16 cellular contexts compared by ENCODE assay signal in the genomic region with DNA sequence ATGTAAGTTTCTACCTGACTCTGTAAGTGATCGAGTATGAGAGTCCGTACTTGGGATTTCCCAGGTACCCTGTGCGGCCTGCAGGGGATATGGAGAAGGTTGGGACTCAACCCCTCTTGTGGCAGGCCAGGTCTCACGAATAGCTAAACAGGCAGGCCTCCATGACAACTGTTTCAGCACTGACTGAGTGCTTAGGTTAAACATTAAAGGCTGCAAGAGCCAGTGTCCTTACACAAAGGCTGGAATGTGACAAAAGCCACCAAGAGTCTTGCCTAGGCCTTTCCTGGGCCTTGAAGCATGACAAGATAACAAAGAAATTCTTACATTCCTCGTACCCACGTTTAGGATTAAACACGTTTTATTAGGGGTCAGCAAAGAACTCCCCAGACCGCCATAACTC. TPM values are rescaled to one million over a fixed set of nuclear protein-coding genes. Genes with fewer than 3 reads are reported as not detected.
DNase-seq lines count a peak whose midpoint lies in the region; ATAC-seq and TF ChIP-seq lines count a peak whose summit lies in the region.
"Had no signal": no experiment of that assay in that cellular context is flagged by ENCODE, and none has a peak within 500 bp of the region (broad histone marks: within the 10 kb centered on the region; RNA-seq: fewer than 3 reads in every experiment).

No MANE protein-coding gene starts in this region.

- H3K4me3 ChIP-seq in GM23338 (no peak overlapping the region), Loucy (ENCODE audit: low read length, poor library complexity, severe bottlenecking) (no peak overlapping the region), kidney epithelial cell (ENCODE audit: low read depth, low read length) (no peak overlapping the region), trophoblast cell (ENCODE audit: low read depth, low read length) (no peak overlapping the region)
- H3K4me3 ChIP-seq: psoas muscle, tibial artery had no signal

- no peak overlapping the region for H3K4ac ChIP-seq in trophoblast cell (ENCODE audit: low read depth, low read length)

- peak overlapping the region; percentile 17 for H4K91ac ChIP-seq in trophoblast cell (ENCODE audit: low read depth, low read length)

- H3K79me2 ChIP-seq in GM23338 (replicated peaks; ENCODE audit: insufficient read depth) (no peaks in the 10 kb centered on the region), Loucy (ENCODE audit: insufficient read depth, low read length) (no peaks in the 10 kb centered on the region), trophoblast cell (ENCODE audit: control insufficient read depth, insufficient read depth, low read length, poor library complexity) (no peaks in the 10 kb centered on the region)

- peak; percentile 20 for ATAC-seq in GM23338
- ATAC-seq: effector memory CD8-positive, alpha-beta T cell; psoas muscle had no signal

- peak overlapping the region; percentile 13 for H4K8ac ChIP-seq in trophoblast cell (ENCODE audit: low read depth, low read length)

- H3K79me1 ChIP-seq in trophoblast cell (ENCODE audit: low read length) = no peaks in the 10 kb centered on the region

- no peaks in the 10 kb centered on the region for H3F3A ChIP-seq in GM23338 (replicated peaks; ENCODE audit: low read depth)
- H3F3A ChIP-seq in Loucy (ENCODE audit: low read depth) = no peaks in the 10 kb centered on the region

- H3K27ac ChIP-seq in GM23338 (ENCODE audit: low read depth) (peak overlapping the region; percentile 13), trophoblast cell (ENCODE audit: low read depth, low read length) (no peak overlapping the region)
- H3K27ac ChIP-seq: psoas muscle, tibial artery had no signal

- TF ChIP-seq CTCF in GM23338 (conservative IDR thresholded peaks at IDR 0.05; ENCODE audit: low read depth in 2 of 2) = no peak
- no peak for TF ChIP-seq CTCF in Loucy (conservative IDR thresholded peaks at IDR 0.05; ENCODE audit: low read length)
- peak; percentile 45 for TF ChIP-seq CTCF in kidney epithelial cell (IDR thresholded peaks at IDR 0.05; ENCODE audit: insufficient read depth, low read length, poor library complexity, severe bottlenecking)

- peaks cover 17% of the 10 kb centered on the region for H3K27me3 Mint-ChIP-seq in GM23338 (ENCODE audit: insufficient read depth, low read depth, poor library complexity)
- H3K27me3 Mint-ChIP-seq: activated naive CD4-positive, alpha-beta T cell treated with anti-CD3 and anti-CD28 coated beads, Interleukin-2, amount 50 U/mL, for 24 hours; effector memory CD8-positive, alpha-beta T cell; IgD-negative memory B cell had no signal

- H3K4me2 ChIP-seq in GM23338 (no peak overlapping the region), Loucy (ENCODE audit: low read depth, low read length, poor library complexity, severe bottlenecking) (no peak overlapping the region), trophoblast cell (ENCODE audit: low read length) (no peak overlapping the region)

- no peak overlapping the region for H4K12ac ChIP-seq in trophoblast cell (ENCODE audit: low read depth, low read length)

- DNase-seq in GM23338 (ENCODE audit: low spot score) (peak; percentile 54), kidney epithelial cell (ENCODE audit: low read depth) (peak; percentile 58), trophoblast cell (no peak), NCI-H128 (lab: John Stamatoyannopoulos, UW; ENCODE audit: unreplicated experiment) (no peak), NCI-H187 (lab: John Stamatoyannopoulos, UW) (no peak), NCI-H1105 (lab: John Stamatoyannopoulos, UW) (no peak)
- DNase-seq: activated CD8-positive, alpha-beta memory T cell treated with anti-CD3 and anti-CD28 coated beads, Interleukin-2, amount 50 U/mL, for 48 hours; caudate nucleus; effector memory CD8-positive, alpha-beta T cell; NCI-H1436; NCI-H510A; psoas muscle; tibial artery had no signal

- H3K9me3 ChIP-seq in Loucy (ENCODE audit: insufficient read depth, low read depth, low read length) (0 out of 2 replicates have a peak, but pooled peaks cover 6% of the 10 kb centered on the region), trophoblast cell (ENCODE audit: insufficient read depth, low read depth, low read length) (no peaks in the 10 kb centered on the region)
- H3K9me3 ChIP-seq: psoas muscle, tibial artery had no signal

- H3K36me3 Mint-ChIP-seq in GM23338 (ENCODE audit: low read depth) = 0 out of 3 replicates have a peak, but pooled peaks cover 8% of the 10 kb centered on the region
- H3K36me3 Mint-ChIP-seq: IgD-negative memory B cell had no signal

- H2BK12ac ChIP-seq in trophoblast cell (ENCODE audit: low read length) = no peak overlapping the region

- peaks cover 23% of the 10 kb centered on the region; the same call in 1 of the 2 replicates for H3K4me1 ChIP-seq in GM23338 (ENCODE audit: insufficient read depth)
- H3K4me1 ChIP-seq in Loucy (ENCODE audit: insufficient read depth, low read length, poor library complexity, severe bottlenecking) = peaks cover 22% of the 10 kb centered on the region
- peaks cover 0 to 3% of the 10 kb centered on the region in 2 experiments for H3K4me1 ChIP-seq in trophoblast cell (ENCODE audit: control insufficient read depth in 1 of 2, insufficient read depth in 2 of 2, low read length in 2 of 2)
- H3K4me1 ChIP-seq: tibial artery had no signal

- no peaks in the 10 kb centered on the region; the same call in 2 of the 3 replicates for H3K9me3 Mint-ChIP-seq in GM23338
- H3K9me3 Mint-ChIP-seq: activated naive CD4-positive, alpha-beta T cell treated with anti-CD3 and anti-CD28 coated beads, Interleukin-2, amount 50 U/mL, for 24 hours; effector memory CD8-positive, alpha-beta T cell; IgD-negative memory B cell had no signal

- H3K27me3 ChIP-seq in GM23338 (ENCODE audit: insufficient read depth) (no peaks in the 10 kb centered on the region), Loucy (ENCODE audit: insufficient read depth, low read length, poor library complexity, severe bottlenecking) (no peaks in the 10 kb centered on the region), kidney epithelial cell (ENCODE audit: control insufficient read depth, insufficient read depth, low read length) (no peaks in the 10 kb centered on the region), trophoblast cell (ENCODE audit: insufficient read depth, low read length) (no peaks in the 10 kb centered on the region)
- H3K27me3 ChIP-seq: tibial artery had no signal

- no peak overlapping the region for H3K23ac ChIP-seq in trophoblast cell (ENCODE audit: low read length)

- H3K18ac ChIP-seq in trophoblast cell (ENCODE audit: low read length) = no peak overlapping the region

- H3K9me2 ChIP-seq in GM23338 (ENCODE audit: insufficient read depth) (no peaks in the 10 kb centered on the region), Loucy (replicated peaks; ENCODE audit: low read depth, low read length) (no peaks in the 10 kb centered on the region)

- H3K9ac ChIP-seq in Loucy (ENCODE audit: low read depth, low read length, poor library complexity, severe bottlenecking) = peak overlapping the region; percentile 55
- H3K9ac ChIP-seq in trophoblast cell (ENCODE audit: low read length) = no peak overlapping the region

- H2BK5ac ChIP-seq in trophoblast cell (ENCODE audit: low read depth, low read length, poor library complexity) = no peak overlapping the region

- H3K4me1 Mint-ChIP-seq in GM23338 = peaks cover 28% of the 10 kb centered on the region
- H3K4me1 Mint-ChIP-seq: IgD-negative memory B cell had no signal

- H3K36me3 ChIP-seq in GM23338 (ENCODE audit: insufficient read depth) (no peaks in the 10 kb centered on the region), Loucy (ENCODE audit: insufficient read depth, low read length) (no peaks in the 10 kb centered on the region), kidney epithelial cell (ENCODE audit: control insufficient read depth, insufficient read depth, low read length) (no peaks in the 10 kb centered on the region), trophoblast cell (ENCODE audit: control insufficient read depth in 1 of 2, insufficient read depth in 2 of 2, low read length in 2 of 2) (no peaks in the 10 kb centered on the region)
- H3K36me3 ChIP-seq: tibial artery had no signal

- H3K4me3 Mint-ChIP-seq in GM23338 = no peak overlapping the region
- H3K4me3 Mint-ChIP-seq: activated naive CD4-positive, alpha-beta T cell treated with anti-CD3 and anti-CD28 coated beads, Interleukin-2, amount 50 U/mL, for 24 hours; effector memory CD8-positive, alpha-beta T cell; IgD-negative memory B cell had no signal

- H4K20me1 ChIP-seq in GM23338 (replicated peaks; ENCODE audit: insufficient read depth) (no peaks in the 10 kb centered on the region), Loucy (ENCODE audit: insufficient read depth, low read length, poor library complexity, severe bottlenecking) (no peaks in the 10 kb centered on the region)

- H2AFZ ChIP-seq in GM23338 (peak overlapping the region; percentile 48), Loucy (ENCODE audit: low read length) (no peak overlapping the region), trophoblast cell (ENCODE audit: insufficient read depth, low read length, poor library complexity) (no peak overlapping the region)

- no peak overlapping the region for H2BK120ac ChIP-seq in trophoblast cell (ENCODE audit: insufficient read depth, low read length, poor library complexity)

- H2AK5ac ChIP-seq in trophoblast cell (ENCODE audit: low read length) = no peak overlapping the region

- WGBS in trophoblast cell (ENCODE audit: extremely low coverage, insufficient coverage, insufficient read length) = no CpG with 5 or more reads among the region's 8 CpGs

- H3K27ac Mint-ChIP-seq in GM23338 = no peak overlapping the region; the same call in 1 of the 2 replicates
- H3K27ac Mint-ChIP-seq: activated naive CD4-positive, alpha-beta T cell treated with anti-CD3 and anti-CD28 coated beads, Interleukin-2, amount 50 U/mL, for 24 hours; effector memory CD8-positive, alpha-beta T cell had no signal

- no peak overlapping the region for H3K14ac ChIP-seq in trophoblast cell (ENCODE audit: low read length)

TF ChIP-seq in GM23338, 12 proteins besides CTCF, POLR2A, EP300 and RAD21:
- no peak for TF ChIP-seq NANOG (IDR thresholded peaks at IDR 0.05; ENCODE audit: borderline replicate concordance)
- TF ChIP-seq CREB1 (CRISPR knock-in tag; IDR thresholded peaks at IDR 0.05; ENCODE audit: low read depth) = no peak
- TF ChIP-seq, protein P1, sequence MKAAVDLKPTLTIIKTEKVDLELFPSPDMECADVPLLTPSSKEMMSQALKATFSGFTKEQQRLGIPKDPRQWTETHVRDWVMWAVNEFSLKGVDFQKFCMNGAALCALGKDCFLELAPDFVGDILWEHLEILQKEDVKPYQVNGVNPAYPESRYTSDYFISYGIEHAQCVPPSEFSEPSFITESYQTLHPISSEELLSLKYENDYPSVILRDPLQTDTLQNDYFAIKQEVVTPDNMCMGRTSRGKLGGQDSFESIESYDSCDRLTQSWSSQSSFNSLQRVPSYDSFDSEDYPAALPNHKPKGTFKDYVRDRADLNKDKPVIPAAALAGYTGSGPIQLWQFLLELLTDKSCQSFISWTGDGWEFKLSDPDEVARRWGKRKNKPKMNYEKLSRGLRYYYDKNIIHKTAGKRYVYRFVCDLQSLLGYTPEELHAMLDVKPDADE (IDR thresholded peaks at IDR 0.05) = no peak

RNA-seq across cellular contexts. Expression of a gene that starts 58.6 kb away (rescaled TPM):
- total RNA-seq in GM23338 (2014; rRNA removed; shearing (Covaris generic)) = 13.7 and 23.2 TPM in 2 replicates
- polyA plus RNA-seq in GM23338 (2016; fragmentation: Nextera tagmentation; extraction: Ambion mirVana) = 11.9 and 14.0 TPM in 2 replicates
- total RNA-seq in kidney epithelial cell = 2.6 and 2.9 TPM in 2 replicates
- polyA plus RNA-seq in trophoblast cell (2013) = 0.75 and 0.99 TPM in 2 replicates

Comparison
In these comparisons a context has a peak if more than half of its experiments do, and no peak if none do; other contexts are left out.
1. DNase-seq: peak in GM23338 (single experiment) and kidney epithelial cell (single experiment); none in trophoblast cell (0 of 2), NCI-H128 (single experiment), NCI-H187 (0 of 2) and NCI-H1105 (single experiment).